Comparison of ENCODE assay signal across 8 cellular contexts in the genomic region with DNA sequence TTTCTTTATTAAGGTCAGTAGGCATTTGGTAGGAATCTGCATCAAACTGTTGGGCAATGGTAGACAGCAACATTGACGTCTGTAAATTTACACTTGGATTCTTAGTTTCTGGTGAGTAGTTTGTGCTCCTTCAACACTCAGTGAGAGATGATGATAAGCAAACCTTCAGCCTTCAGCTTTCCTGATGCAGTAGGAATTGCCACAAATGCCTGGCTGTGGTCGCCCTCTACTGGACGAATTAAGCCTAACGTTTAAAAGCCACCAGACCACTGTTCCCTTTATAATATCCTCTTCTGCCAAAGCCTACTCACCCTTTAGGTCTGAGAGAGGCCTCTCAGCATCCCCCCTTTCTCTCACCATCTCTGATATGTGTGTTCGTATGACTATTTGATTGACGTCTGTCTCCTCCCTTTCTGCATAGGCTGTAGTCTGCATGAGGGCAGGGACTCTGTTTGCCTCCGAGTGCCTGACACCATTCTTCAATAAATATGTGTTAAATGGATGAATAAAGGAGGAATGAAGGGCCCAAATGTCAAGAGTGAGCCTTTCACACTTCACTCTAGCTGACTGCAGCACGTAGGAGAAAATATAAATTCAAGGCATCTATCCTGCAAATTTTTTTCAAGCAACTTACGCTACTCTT. TPM values are rescaled to one million over a fixed set of nuclear protein-coding genes. Genes with fewer than 3 reads are reported as not detected.
DNase-seq lines count a peak whose midpoint lies in the region; ATAC-seq and TF ChIP-seq lines count a peak whose summit lies in the region.

No MANE protein-coding gene starts in this region.

- ATAC-seq in SK-N-SH treated with all-trans-retinoic acid at 6 μM for 48 hours: peak; percentile 96
- ATAC-seq in activated naive CD8-positive, alpha-beta T cell treated with anti-CD3 and anti-CD28 coated beads, Interleukin-2, amount 10 ng/mL, durations not matched to agents 7 days and 5 days (ENCODE audit: low read depth): peak; percentile 60
- peak; percentile 55 to 81 (median 68) for ATAC-seq in heart right ventricle

- intact Hi-C loops in heart right ventricle (cut with DNase I): loop anchor here (2.0 to 10.0 kb wide), 3 partner anchors 325 to 328 kb away; no protein-coding TSS in a partner anchor

- no peak overlapping the region for H3K27ac Mint-ChIP-seq in activated naive CD8-positive, alpha-beta T cell treated with anti-CD3 and anti-CD28 coated beads, Interleukin-2, amount 10 ng/mL, durations not matched to agents 7 days and 5 days

- TF ChIP-seq CTCF in heart right ventricle (IDR thresholded peaks at IDR 0.05): peak; percentile 48 to 87 (median 83)
- TF ChIP-seq CTCF in retinal pigment epithelial cell (conservative IDR thresholded peaks at IDR 0.05; ENCODE audit: low read depth, low read length): peak; percentile 71

- no peak overlapping the region for H3K4me3 ChIP-seq in heart right ventricle
- H3K4me3 ChIP-seq in retinal pigment epithelial cell (ENCODE audit: low read length): no peak overlapping the region

- no peak overlapping the region for H3K4me3 Mint-ChIP-seq in activated naive CD8-positive, alpha-beta T cell treated with anti-CD3 and anti-CD28 coated beads, Interleukin-2, amount 10 ng/mL, durations not matched to agents 7 days and 5 days

- 24 to 25% methylated on average over 9 of the region's 9 CpGs for WGBS in heart right ventricle, 2 donors

- H3K27me3 Mint-ChIP-seq in activated naive CD8-positive, alpha-beta T cell treated with anti-CD3 and anti-CD28 coated beads, Interleukin-2, amount 10 ng/mL, durations not matched to agents 7 days and 5 days: peaks cover 6% of the 10 kb centered on the region

- peak; percentile 58 for DNase-seq in GDM1 (lab: John Stamatoyannopoulos, UW)
- peak; percentile 3 for DNase-seq in GOT3 (lab: John Stamatoyannopoulos, UW)
- peak; percentile 59 for DNase-seq in M059J (ENCODE audit: low read depth)
- peak; percentile 44 for DNase-seq in activated naive CD8-positive, alpha-beta T cell treated with anti-CD3 and anti-CD28 coated beads, Interleukin-2, amount 10 ng/mL, durations not matched to agents 7 days and 5 days
- DNase-seq in heart right ventricle: peak; percentile 16 to 62
- no peak for DNase-seq in retinal pigment epithelial cell (ENCODE audit: low read depth)
- DNase-seq in mesenteric fat pad (ENCODE audit: low spot score): no peak

- no peaks in the 10 kb centered on the region for H3K9me3 ChIP-seq in heart right ventricle

- no peaks in the 10 kb centered on the region for H3K36me3 Mint-ChIP-seq in activated naive CD8-positive, alpha-beta T cell treated with anti-CD3 and anti-CD28 coated beads, Interleukin-2, amount 10 ng/mL, durations not matched to agents 7 days and 5 days

- H3K36me3 ChIP-seq in heart right ventricle: no peaks in the 10 kb centered on the region

- H3K4me1 Mint-ChIP-seq in activated naive CD8-positive, alpha-beta T cell treated with anti-CD3 and anti-CD28 coated beads, Interleukin-2, amount 10 ng/mL, durations not matched to agents 7 days and 5 days: no peaks in the 10 kb centered on the region

- no peaks in the 10 kb centered on the region for H3K9me3 Mint-ChIP-seq in activated naive CD8-positive, alpha-beta T cell treated with anti-CD3 and anti-CD28 coated beads, Interleukin-2, amount 10 ng/mL, durations not matched to agents 7 days and 5 days

- peaks cover 0 to 15% (median 0%) of the 10 kb centered on the region in 7 donors for H3K27me3 ChIP-seq in heart right ventricle

- H3K4me1 ChIP-seq in heart right ventricle: peaks cover 0 to 6% (median 0%) of the 10 kb centered on the region in 9 donors

- H3K27ac ChIP-seq in heart right ventricle: no peak overlapping the region

- POLR2A ChIA-PET in activated naive CD8-positive, alpha-beta T cell treated with anti-CD3 and anti-CD28 coated beads, Interleukin-2, amount 10 ng/mL, durations not matched to agents 7 days and 5 days (lab: Charles Lee): no interaction called here

TF ChIP-seq in SK-N-SH treated with all-trans-retinoic acid at 6 μM for 48 hours, 23 proteins besides CTCF, POLR2A, EP300 and RAD21:
- TF ChIP-seq GLIS3 (CRISPR knock-in tag; IDR thresholded peaks at IDR 0.05): no peak
- no peak for TF ChIP-seq CREB5 (CRISPR knock-in tag; IDR thresholded peaks at IDR 0.05; ENCODE audit: low read depth)
- TF ChIP-seq ZNF565 (CRISPR knock-in tag; conservative IDR thresholded peaks at IDR 0.05; ENCODE audit: low read depth): no peak
- no peak for TF ChIP-seq BACH2 (CRISPR knock-in tag; IDR thresholded peaks at IDR 0.05; ENCODE audit: borderline replicate concordance)
- no peak for TF ChIP-seq ISL1 (CRISPR knock-in tag; IDR thresholded peaks at IDR 0.05)
- TF ChIP-seq CSRNP3 (CRISPR knock-in tag; IDR thresholded peaks at IDR 0.05): no peak
- no peak for TF ChIP-seq PPARA (CRISPR knock-in tag; IDR thresholded peaks at IDR 0.05; ENCODE audit: borderline replicate concordance)
- no peak for TF ChIP-seq CSDC2 (CRISPR knock-in tag; IDR thresholded peaks at IDR 0.05)
- TF ChIP-seq TCF4 (CRISPR knock-in tag; IDR thresholded peaks at IDR 0.05; ENCODE audit: borderline replicate concordance): no peak
- TF ChIP-seq, protein P1, sequence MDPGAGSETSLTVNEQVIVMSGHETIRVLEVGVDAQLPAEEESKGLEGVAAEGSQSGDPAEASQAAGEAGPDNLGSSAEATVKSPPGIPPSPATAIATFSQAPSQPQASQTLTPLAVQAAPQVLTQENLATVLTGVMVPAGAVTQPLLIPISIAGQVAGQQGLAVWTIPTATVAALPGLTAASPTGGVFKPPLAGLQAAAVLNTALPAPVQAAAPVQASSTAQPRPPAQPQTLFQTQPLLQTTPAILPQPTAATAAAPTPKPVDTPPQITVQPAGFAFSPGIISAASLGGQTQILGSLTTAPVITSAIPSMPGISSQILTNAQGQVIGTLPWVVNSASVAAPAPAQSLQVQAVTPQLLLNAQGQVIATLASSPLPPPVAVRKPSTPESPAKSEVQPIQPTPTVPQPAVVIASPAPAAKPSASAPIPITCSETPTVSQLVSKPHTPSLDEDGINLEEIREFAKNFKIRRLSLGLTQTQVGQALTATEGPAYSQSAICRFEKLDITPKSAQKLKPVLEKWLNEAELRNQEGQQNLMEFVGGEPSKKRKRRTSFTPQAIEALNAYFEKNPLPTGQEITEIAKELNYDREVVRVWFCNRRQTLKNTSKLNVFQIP (CRISPR knock-in tag; IDR thresholded peaks at IDR 0.05; ENCODE audit: borderline replicate concordance, low read depth): no peak
- no peak for TF ChIP-seq SNAI2 (CRISPR knock-in tag; IDR thresholded peaks at IDR 0.05)
- no peak for TF ChIP-seq ZC3H10 (CRISPR knock-in tag; IDR thresholded peaks at IDR 0.05)
- TF ChIP-seq ESRRG (CRISPR knock-in tag; IDR thresholded peaks at IDR 0.05): no peak
- TF ChIP-seq ZFP3 (CRISPR knock-in tag; IDR thresholded peaks at IDR 0.05): no peak
- TF ChIP-seq ZNF8 (CRISPR knock-in tag; IDR thresholded peaks at IDR 0.05): no peak
TF ChIP-seq in SK-N-SH treated with all-trans-retinoic acid at 6 μM for 48 hours: peak in this region for 0.

RNA-seq across cellular contexts. Expression of gene PLEKHM3, which starts 47.0 kb away (rescaled TPM):
- total RNA-seq in M059J (2014; rRNA removed; shearing (Covaris generic)): 3.1 and 5.3 TPM in 2 replicates
- total RNA-seq in activated naive CD8-positive, alpha-beta T cell treated with anti-CD3 and anti-CD28 coated beads, Interleukin-2, amount 10 ng/mL, durations not matched to agents 7 days and 5 days: 1 to 10 TPM; 8.7 to 9.5 TPM
- 10 to 100 TPM in 9 of 10 donors, 1 to 10 TPM in 1; 9.9 to 16.2 (median 15.2) TPM for total RNA-seq in heart right ventricle
- polyA plus RNA-seq in heart right ventricle: 1 to 10 TPM; 2.5 to 8.5 TPM
- total RNA-seq in mesenteric fat pad: 15.6 TPM

RNA-seq across cellular contexts. Expression of gene CRYGD, which starts 52.0 kb away (rescaled TPM):
- not detected in 2 replicates for total RNA-seq in M059J (2014; rRNA removed; shearing (Covaris generic))
- total RNA-seq in activated naive CD8-positive, alpha-beta T cell treated with anti-CD3 and anti-CD28 coated beads, Interleukin-2, amount 10 ng/mL, durations not matched to agents 7 days and 5 days: not detected
- total RNA-seq in heart right ventricle (not detected), mesenteric fat pad (not detected)
- not detected for polyA plus RNA-seq in heart right ventricle

RNA-seq across cellular contexts. Expression of gene CRYGC, which starts 57.3 kb away (rescaled TPM):
- not detected in 2 replicates for total RNA-seq in M059J (2014; rRNA removed; shearing (Covaris generic))
- not detected for total RNA-seq in activated naive CD8-positive, alpha-beta T cell treated with anti-CD3 and anti-CD28 coated beads, Interleukin-2, amount 10 ng/mL, durations not matched to agents 7 days and 5 days
- total RNA-seq in heart right ventricle: not detected
- polyA plus RNA-seq in heart right ventricle: not detected
- total RNA-seq in mesenteric fat pad: not detected

Comparison
In these comparisons a context has a peak if more than half of its experiments do, and no peak if none do; other contexts are left out.
1. DNase-seq: peak in GDM1 (single experiment), GOT3 (single experiment), M059J (single experiment), activated naive CD8-positive, alpha-beta T cell treated with anti-CD3 and anti-CD28 coated beads, Interleukin-2, amount 10 ng/mL, durations not matched to agents 7 days and 5 days (single experiment) and heart right ventricle (2 of 2); none in retinal pigment epithelial cell (single experiment) and mesenteric fat pad (single experiment).
2. Peak in every context shown above with its lines, with median percentiles within 50 percentile points of each other: ATAC-seq.